Comparison of ENCODE assay signal across 8 cellular contexts in the genomic region with DNA sequence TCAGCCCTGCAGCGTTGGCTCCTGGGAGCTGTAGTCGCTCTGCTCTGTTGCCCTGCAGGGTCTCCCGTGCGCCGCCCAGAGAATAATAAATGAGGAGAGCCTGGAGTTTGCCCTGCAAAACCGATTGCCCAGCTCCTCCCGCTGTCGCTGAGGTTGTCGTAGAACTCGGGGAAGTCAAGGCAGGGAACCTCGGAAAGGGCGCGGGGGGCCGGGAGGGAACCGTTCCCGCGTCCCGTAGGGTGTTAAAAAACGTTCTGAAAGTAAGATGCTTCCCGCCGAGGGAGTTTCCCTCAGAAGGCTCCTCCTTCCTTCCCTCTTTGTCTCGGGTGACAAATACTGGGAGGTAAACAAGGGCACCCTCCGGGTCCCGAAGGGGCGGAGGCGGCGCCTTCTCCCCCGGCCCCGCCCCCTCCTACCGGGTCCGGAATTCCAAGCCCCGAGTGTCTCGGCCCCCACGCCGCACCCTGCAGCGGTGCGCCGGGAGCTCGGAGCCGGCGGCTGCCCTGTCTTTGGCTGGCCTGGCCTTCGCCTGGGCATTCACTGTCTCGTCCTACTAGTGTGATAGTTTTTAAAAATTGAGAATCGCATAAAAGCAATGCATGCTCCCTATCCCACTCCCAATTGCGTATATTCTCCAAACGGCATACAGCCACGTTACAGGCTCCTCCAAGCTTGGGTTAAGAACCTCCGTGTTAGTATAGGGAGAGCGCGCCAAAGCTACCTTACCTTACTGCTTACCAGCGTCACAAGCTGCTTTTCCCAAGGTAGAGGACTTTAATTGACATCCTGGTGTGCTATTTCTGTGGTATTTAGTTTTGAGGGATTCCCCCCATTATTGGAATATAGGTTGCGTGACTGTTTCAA. TPM values are rescaled to one million over a fixed set of nuclear protein-coding genes. Genes with fewer than 3 reads are reported as not detected.
DNase-seq lines count a peak whose midpoint lies in the region; ATAC-seq, FAIRE-seq and TF ChIP-seq lines count a peak whose summit lies in the region.

No MANE protein-coding gene starts in this region.

- peak; percentile 31 for ATAC-seq in GM18873 (IDR thresholded peaks at IDR 0.05; ENCODE audit: low FRiP score, unreplicated experiment)
- peak; percentile 37 for ATAC-seq in HG03066 (IDR thresholded peaks at IDR 0.05; ENCODE audit: low read depth, unreplicated experiment)
- ATAC-seq in HepG2, result peak; percentile 80

- H3K4me3 ChIP-seq in HepG2 (replicated peaks in 1 of 3; ENCODE audit: insufficient read depth in 1 of 3, low read depth in 2 of 3, low read length in 3 of 3), result peak overlapping the region; percentile 73 to 89 (median 77)

- peaks cover 23% of the 10 kb centered on the region for H3K4me1 ChIP-seq in HepG2 (ENCODE audit: insufficient read depth, low read length)

- in situ Hi-C loops in HepG2 (cut with HindIII; ENCODE audit: extremely low pct_ligation_motif_present, low pct_unique_long_range_greater_than_20kb), result loop anchor here (5.0 kb wide), 1 partner anchor 37 kb away; a partner anchor contains a TSS

- TSS peak; percentile 82 for BruUV-seq in HepG2 (replicated peaks; lab: Mats Ljungman, UMichigan)

- peak overlapping the region; percentile 87 for H3K9ac ChIP-seq in HepG2 (ENCODE audit: insufficient read depth, low read depth, low read length)

- H2AFZ ChIP-seq in HepG2 (ENCODE audit: low read length), result peak overlapping the region; percentile 90

- CTCF ChIA-PET in HepG2 (lab: Yijun Ruan, JAX; ENCODE audit: low intra/inter-chr PET ratio, low total read pairs), result no interaction called here

- H3K79me2 ChIP-seq in HepG2 (ENCODE audit: insufficient read depth, low read length), result peaks cover 20% of the 10 kb centered on the region

- WGBS in HepG2 (ENCODE audit: low lambda C conversion rate), result 4% methylated on average over 32 of the region's 52 CpGs

- no peaks in the 10 kb centered on the region for H3K9me3 ChIP-seq in HepG2 (ENCODE audit: low read length)

- peaks cover 3% of the 10 kb centered on the region; the same call in 1 of the 2 replicates for H4K20me1 ChIP-seq in HepG2 (ENCODE audit: insufficient read depth, low read length)

- TF ChIP-seq EP300 in HepG2 (IDR thresholded peaks at IDR 0.05; ENCODE audit: low read depth in 2 of 2, low read length in 2 of 2), result no peak
- no peak for TF ChIP-seq EP300 in HepG2 (CRISPR knock-in tag; IDR thresholded peaks at IDR 0.05; ENCODE audit: borderline replicate concordance)

- H3K27ac ChIP-seq in C4-2B (peak overlapping the region; percentile 98), HepG2 (ENCODE audit: extremely low read length, insufficient read depth, low read length) (peak overlapping the region; percentile 99)

- TF ChIP-seq POLR2A in HepG2 (IDR thresholded peaks at IDR 0.05; ENCODE audit: insufficient read depth in 1 of 2, low read depth in 2 of 2, low read length in 2 of 2), result peak; percentile 77 to 90

- FAIRE-seq in HepG2 (lab: Jason Lieb, UNC), result peak; percentile 30

- H3K36me3 ChIP-seq in HepG2 (replicated peaks in 1 of 2; ENCODE audit: control insufficient read depth in 1 of 2, insufficient read depth in 2 of 2, low read length in 2 of 2), result peaks cover 0 to 13% of the 10 kb centered on the region in 2 experiments; a peak in 2 of 5 replicates

- DNase-seq in NCI-H2029 treated with DMSO at 0.1 percent for 48 hours (lab: John Stamatoyannopoulos, UW), result peak; percentile 51
- peak; percentile 30 for DNase-seq in T-helper 22 cell (ENCODE audit: low read depth)
- DNase-seq in dermis blood vessel endothelial cell, result peak; percentile 68
- DNase-seq in HepG2 (ENCODE audit: low spot score), result peak; percentile 83
- peak; percentile 34 to 45 for DNase-seq in stimulated activated CD8-positive, alpha-beta memory T cell treated with anti-CD3 and anti-CD28 coated beads, Interleukin-2, amount 100 ng/mL, for 48 hours (ENCODE audit: low read depth in 2 of 2)

- intact Hi-C loops in HepG2 (cut with micrococcal nuclease; ENCODE audit: unreplicated experiment), result loop anchor here (1.0 kb wide), 1 partner anchor 35 kb away; a partner anchor contains a TSS

- no peak; the same call in 1 of the 2 replicates for TF ChIP-seq RAD21 in HepG2 (CRISPR knock-in tag; IDR thresholded peaks at IDR 0.05)

- POLR2A ChIA-PET in HepG2 (lab: Yijun Ruan, JAX), result interaction anchor here (0.8 to 3.4 kb wide), 8 partner anchors 10 to 40 kb away, joined by 3 to 109 read pairs (median 4); a partner anchor contains a TSS

- peak overlapping the region; percentile 77 for H3K4me2 ChIP-seq in HepG2 (ENCODE audit: low read depth, low read length)

- no peaks in the 10 kb centered on the region; a peak in 2 of 5 replicates for H3K27me3 ChIP-seq in HepG2 (ENCODE audit: control insufficient read depth in 1 of 2, insufficient read depth in 2 of 2, low read length in 2 of 2)

- TF ChIP-seq CTCF in C4-2B (conservative IDR thresholded peaks at IDR 0.05) (no peak), HepG2 (CRISPR knock-in tag; IDR thresholded peaks at IDR 0.05) (no peak)

TF ChIP-seq in HepG2, 621 proteins besides CTCF, POLR2A, EP300 and RAD21 (continues in another document):
- TF ChIP-seq ZNF550 (CRISPR knock-in tag; IDR thresholded peaks at IDR 0.05; ENCODE audit: borderline replicate concordance), result no peak
- TF ChIP-seq, protein P1, sequence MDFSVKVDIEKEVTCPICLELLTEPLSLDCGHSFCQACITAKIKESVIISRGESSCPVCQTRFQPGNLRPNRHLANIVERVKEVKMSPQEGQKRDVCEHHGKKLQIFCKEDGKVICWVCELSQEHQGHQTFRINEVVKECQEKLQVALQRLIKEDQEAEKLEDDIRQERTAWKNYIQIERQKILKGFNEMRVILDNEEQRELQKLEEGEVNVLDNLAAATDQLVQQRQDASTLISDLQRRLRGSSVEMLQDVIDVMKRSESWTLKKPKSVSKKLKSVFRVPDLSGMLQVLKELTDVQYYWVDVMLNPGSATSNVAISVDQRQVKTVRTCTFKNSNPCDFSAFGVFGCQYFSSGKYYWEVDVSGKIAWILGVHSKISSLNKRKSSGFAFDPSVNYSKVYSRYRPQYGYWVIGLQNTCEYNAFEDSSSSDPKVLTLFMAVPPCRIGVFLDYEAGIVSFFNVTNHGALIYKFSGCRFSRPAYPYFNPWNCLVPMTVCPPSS (IDR thresholded peaks at IDR 0.05), result no peak

RNA-seq across cellular contexts. Expression of a gene that starts 1.0 kb away (rescaled TPM):
- total RNA-seq in dermis blood vessel endothelial cell (90.9 and 215 TPM in 2 replicates), HepG2 (2016; rRNA removed; fragmentation: Illumina TruSeq; extraction: Trizol) (332 and 478 TPM in 2 replicates)
- total RNA-seq in HepG2 (2016; cell fraction: cytosol; rRNA removed; fragmentation: Illumina TruSeq; extraction: Trizol; ENCODE audit: low read depth), result 55.4 and 58.1 TPM in 2 replicates
- 327 and 486 TPM in 2 replicates for total RNA-seq in HepG2 (2016; cell fraction: insoluble cytoplasmic fraction; rRNA removed; fragmentation: Illumina TruSeq; extraction: Trizol)
- total RNA-seq in HepG2 (2016; cell fraction: membrane; rRNA removed; fragmentation: Illumina TruSeq; extraction: Trizol), result 88.2 and 95.3 TPM in 2 replicates
- total RNA-seq in HepG2 (2016; cell fraction: nucleus; rRNA removed; fragmentation: Illumina TruSeq; extraction: Trizol), result 133 and 139 TPM in 2 replicates
- 49.9 and 90.5 TPM in 2 replicates for polyA plus RNA-seq in HepG2 (2011; rRNA removed)
- polyA plus RNA-seq in HepG2 (2011; cell fraction: cytosol; rRNA removed), result 47.8 and 56.0 TPM in 2 replicates
- 32.4 and 36.5 TPM in 2 replicates for polyA plus RNA-seq in HepG2 (2011; cell fraction: nucleus; rRNA removed)
- polyA plus RNA-seq in HepG2 (2012), result 115 and 248 TPM in 2 replicates
- 44.2 and 44.6 TPM in 2 replicates for polyA plus RNA-seq in HepG2 (2016; cell fraction: cytosol; fragmentation: Illumina TruSeq; extraction: Trizol; ENCODE audit: low read depth)
- 657 and 732 TPM in 2 replicates for polyA plus RNA-seq in HepG2 (2016; cell fraction: insoluble cytoplasmic fraction; fragmentation: Illumina TruSeq; extraction: Trizol; ENCODE audit: low read depth)
- 82.0 and 83.9 TPM in 2 replicates for polyA plus RNA-seq in HepG2 (2016; cell fraction: membrane; fragmentation: Illumina TruSeq; extraction: Trizol; ENCODE audit: low read depth)
- polyA plus RNA-seq in HepG2 (2016; cell fraction: nucleus; fragmentation: Illumina TruSeq; extraction: Trizol; ENCODE audit: insufficient read depth, low read depth), result 316 and 322 TPM in 2 replicates
- polyA minus RNA-seq in HepG2 (2011; rRNA and poly(A)+ RNA removed; ENCODE audit: low replicate concordance), result 14.1 and 27.2 TPM in 2 replicates
- 29.2 and 45.7 TPM in 2 replicates for polyA minus RNA-seq in HepG2 (2011; cell fraction: cytosol; rRNA and poly(A)+ RNA removed)
- 46.0 and 60.1 TPM in 2 replicates for polyA minus RNA-seq in HepG2 (2011; cell fraction: nucleus; rRNA and poly(A)+ RNA removed)

RNA-seq across cellular contexts. Expression of a gene that starts 35.6 kb away (rescaled TPM):
- total RNA-seq in dermis blood vessel endothelial cell, result 27.7 and 35.7 TPM in 2 replicates
- total RNA-seq in HepG2 (2016; rRNA removed; fragmentation: Illumina TruSeq; extraction: Trizol), result 22.3 and 25.1 TPM in 2 replicates
- total RNA-seq in HepG2 (2016; cell fraction: cytosol; rRNA removed; fragmentation: Illumina TruSeq; extraction: Trizol; ENCODE audit: low read depth), result 3.7 and 4.7 TPM in 2 replicates
- total RNA-seq in HepG2 (2016; cell fraction: insoluble cytoplasmic fraction; rRNA removed; fragmentation: Illumina TruSeq; extraction: Trizol), result 22.4 and 24.1 TPM in 2 replicates
- total RNA-seq in HepG2 (2016; cell fraction: membrane; rRNA removed; fragmentation: Illumina TruSeq; extraction: Trizol), result 6.0 and 6.5 TPM in 2 replicates
- 8.7 and 9.9 TPM in 2 replicates for total RNA-seq in HepG2 (2016; cell fraction: nucleus; rRNA removed; fragmentation: Illumina TruSeq; extraction: Trizol)
- 10.6 and 14.2 TPM in 2 replicates for polyA plus RNA-seq in HepG2 (2011; rRNA removed)
- 6.1 and 7.3 TPM in 2 replicates for polyA plus RNA-seq in HepG2 (2011; cell fraction: cytosol; rRNA removed)
- 4.0 and 4.4 TPM in 2 replicates for polyA plus RNA-seq in HepG2 (2011; cell fraction: nucleus; rRNA removed)
- polyA plus RNA-seq in HepG2 (2012), result 10.5 and 12.0 TPM in 2 replicates
- polyA plus RNA-seq in HepG2 (2016; cell fraction: cytosol; fragmentation: Illumina TruSeq; extraction: Trizol; ENCODE audit: low read depth), result 3.1 and 3.3 TPM in 2 replicates
- polyA plus RNA-seq in HepG2 (2016; cell fraction: insoluble cytoplasmic fraction; fragmentation: Illumina TruSeq; extraction: Trizol; ENCODE audit: low read depth), result 22.3 and 23.3 TPM in 2 replicates
- polyA plus RNA-seq in HepG2 (2016; cell fraction: membrane; fragmentation: Illumina TruSeq; extraction: Trizol; ENCODE audit: low read depth), result 3.2 and 4.0 TPM in 2 replicates
- polyA plus RNA-seq in HepG2 (2016; cell fraction: nucleus; fragmentation: Illumina TruSeq; extraction: Trizol; ENCODE audit: insufficient read depth, low read depth), result 11.9 and 13.6 TPM in 2 replicates
- polyA minus RNA-seq in HepG2 (2011; rRNA and poly(A)+ RNA removed; ENCODE audit: low replicate concordance), result 3.3 and 6.9 TPM in 2 replicates
- polyA minus RNA-seq in HepG2 (2011; cell fraction: cytosol; rRNA and poly(A)+ RNA removed), result 5.6 and 6.4 TPM in 2 replicates
- 8.6 and 8.8 TPM in 2 replicates for polyA minus RNA-seq in HepG2 (2011; cell fraction: nucleus; rRNA and poly(A)+ RNA removed)

Comparison
In these comparisons a context has a peak if more than half of its experiments do, and no peak if none do; other contexts are left out.
1. Peak in every context shown above with its lines: DNase-seq, ATAC-seq, H3K4me3 ChIP-seq and H3K27ac ChIP-seq.
2. DNase-seq: peak in every context shown above with its lines; median percentile 83 in HepG2; 68 in dermis blood vessel endothelial cell; 51 in NCI-H2029 treated with DMSO at 0.1 percent for 48 hours; 40 in stimulated activated CD8-positive, alpha-beta memory T cell treated with anti-CD3 and anti-CD28 coated beads, Interleukin-2, amount 100 ng/mL, for 48 hours; 30 in T-helper 22 cell.